Comparison of ENCODE assay signal across 12 cellular contexts in the genomic region with DNA sequence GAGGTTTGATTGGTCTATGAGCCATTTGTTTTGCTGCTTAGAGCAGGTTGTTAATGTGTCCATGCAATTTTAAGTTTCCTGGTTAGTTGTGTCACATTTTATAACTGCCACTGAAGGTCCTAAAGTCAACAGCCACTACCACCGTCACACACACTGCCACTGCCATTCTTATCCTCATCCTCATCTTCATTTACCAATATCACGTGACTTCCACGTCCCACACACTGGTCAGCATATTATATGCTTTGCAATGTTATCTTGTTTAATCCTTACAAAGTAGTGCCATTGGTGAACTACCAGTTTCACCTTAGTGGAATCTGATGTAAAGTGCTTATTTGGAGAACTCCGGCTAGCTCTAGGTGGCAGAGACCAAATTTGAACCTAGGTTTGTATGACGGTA. TPM values are rescaled to one million over a fixed set of nuclear protein-coding genes. Genes with fewer than 3 reads are reported as not detected.
"Had no signal": no experiment of that assay in that cellular context is flagged by ENCODE, and none has a peak within 500 bp of the region (broad histone marks: within the 10 kb centered on the region; RNA-seq: fewer than 3 reads in every experiment).

No MANE protein-coding gene starts in this region.

- H3K27ac ChIP-seq: GM23248, HL-60, KMS-11 had no signal

- H3K9me3 ChIP-seq: HAP-1 had no signal

- H3K4me2 ChIP-seq: KMS-11 had no signal

- H3K4me3 ChIP-seq: GM23248, HAP-1 had no signal

- DNase-seq: GM23248, GOT3, H7, HFFc6, IMR-90, KBM-7 had no signal

- ATAC-seq: HCT116 had no signal

- H3K36me3 ChIP-seq: HAP-1 had no signal

- H3K9ac ChIP-seq: GM23248, KMS-11 had no signal

- H3K4me1 ChIP-seq: HAP-1 had no signal

- H2AFZ ChIP-seq: GM23248 had no signal

RNA-seq across cellular contexts. Expression of a gene that starts 9.7 kb away (rescaled TPM):
- total RNA-seq: GM23248, H4, H7, HFFc6, HT1080, IMR-90 had no signal
- polyA plus RNA-seq: GM23248, IMR-90 had no signal

RNA-seq across cellular contexts. Expression of a gene that starts 16.6 kb away (rescaled TPM):
- total RNA-seq: GM23248, H7, HT1080 had no signal
- polyA plus RNA-seq: GM23248 had no signal

RNA-seq across cellular contexts. Expression of a gene that starts 55.4 kb away (rescaled TPM):
- total RNA-seq: GM23248, H4, H7, HFFc6, HT1080, IMR-90 had no signal
- polyA plus RNA-seq: GM23248, IMR-90 had no signal
